ENCODE assay signal across 8 cellular contexts in genomic region chr17:14303343-14304221, GRCh38. TPM values are rescaled to one million over a fixed set of nuclear protein-coding genes. Genes with fewer than 3 reads are reported as not detected.
A peak's percentile ranks its signal among the peaks of the same experiment; 100 is the strongest.
DNase-seq lines count a peak whose midpoint lies in the region; ATAC-seq lines count a peak whose summit lies in the region.

No MANE protein-coding gene starts in this region.

- DNase-seq in CD4-positive, CD25-positive, alpha-beta regulatory T cell: peak; percentile 44 to 66 (median 62)
- DNase-seq in T-cell: peak in 31 of 34 experiments; percentile 25 to 66 (median 44)
- DNase-seq in natural killer cell treated with Interleukin-12 subunit alpha and Interleukin-12 subunit beta and Interleukin-15 and Interleukin-18, amount 100 ng/mL, for 72 hours (ENCODE audit: low spot score): no peak
- no peak for DNase-seq in NCI-H187 (lab: John Stamatoyannopoulos, UW)

- no peaks in the 10 kb centered on the region for H3K9me3 ChIP-seq in CD4-positive, CD25-positive, alpha-beta regulatory T cell (ENCODE audit: control insufficient read depth in 2 of 2, low read length in 2 of 2)

- H3K4me3 ChIP-seq in CD4-positive, CD25-positive, alpha-beta regulatory T cell (ENCODE audit: low read depth, low read length): peak overlapping the region; percentile 93

- no peaks in the 10 kb centered on the region for H3K27me3 ChIP-seq in CD4-positive, CD25-positive, alpha-beta regulatory T cell (ENCODE audit: control insufficient read depth, insufficient read depth, low read length)

- H3K9me3 Mint-ChIP-seq in CD4-positive, CD25-positive, alpha-beta regulatory T cell: peaks cover 0 to 5% (median 0%) of the 10 kb centered on the region in 7 donors
- no peaks in the 10 kb centered on the region for H3K9me3 Mint-ChIP-seq in T-cell
- H3K9me3 Mint-ChIP-seq in dendritic cell treated with granulocyte-macrophage colony-stimulating factor and Interleukin-4, amounts not matched to agents 40 ng/mL and 50 ng/mL, for 4 days: no peaks in the 10 kb centered on the region
- H3K9me3 Mint-ChIP-seq in natural killer cell treated with Interleukin-12 subunit alpha and Interleukin-12 subunit beta and Interleukin-15 and Interleukin-18, amount 100 ng/mL, for 72 hours: no peaks in the 10 kb centered on the region

- intact Hi-C loops in dendritic cell treated with granulocyte-macrophage colony-stimulating factor and Interleukin-4, amounts not matched to agents 40 ng/mL and 50 ng/mL, for 4 days (cut with micrococcal nuclease): loop anchor here (2.0 to 10.0 kb wide), 5 partner anchors 91 to 707 kb away; partner anchors contain the start of gene COX10

- peak overlapping the region; percentile 84 for H3K27ac ChIP-seq in CD4-positive, CD25-positive, alpha-beta regulatory T cell (ENCODE audit: insufficient read depth, low read length, poor library complexity, severe bottlenecking)

- peaks cover 3% of the 10 kb centered on the region for H3K36me3 ChIP-seq in CD4-positive, CD25-positive, alpha-beta regulatory T cell (ENCODE audit: control insufficient read depth, insufficient read depth, low read length)

- CTCF ChIA-PET in T-cell (lab: Charles Lee): interaction anchor here (0.6 to 3.1 kb wide), 4 partner anchors 15 to 707 kb away, joined by 3 to 34 read pairs (median 4); no protein-coding TSS in a partner anchor

- H3K4me1 ChIP-seq in CD4-positive, CD25-positive, alpha-beta regulatory T cell (ENCODE audit: control insufficient read depth, insufficient read depth, low read length, poor library complexity, severe bottlenecking): peaks cover 75% of the 10 kb centered on the region

- H3K36me3 Mint-ChIP-seq in CD4-positive, CD25-positive, alpha-beta regulatory T cell: peaks cover 23% of the 10 kb centered on the region
- peaks cover 8% of the 10 kb centered on the region for H3K36me3 Mint-ChIP-seq in T-cell
- peaks cover 7% of the 10 kb centered on the region for H3K36me3 Mint-ChIP-seq in dendritic cell treated with granulocyte-macrophage colony-stimulating factor and Interleukin-4, amounts not matched to agents 40 ng/mL and 50 ng/mL, for 4 days (ENCODE audit: low read depth)
- no peaks in the 10 kb centered on the region for H3K36me3 Mint-ChIP-seq in natural killer cell treated with Interleukin-12 subunit alpha and Interleukin-12 subunit beta and Interleukin-15 and Interleukin-18, amount 100 ng/mL, for 72 hours

- H3K27me3 Mint-ChIP-seq in CD4-positive, CD25-positive, alpha-beta regulatory T cell: peaks cover 23% of the 10 kb centered on the region
- peaks cover 4 to 20% of the 10 kb centered on the region in 2 donors for H3K27me3 Mint-ChIP-seq in T-cell
- H3K27me3 Mint-ChIP-seq in dendritic cell treated with granulocyte-macrophage colony-stimulating factor and Interleukin-4, amounts not matched to agents 40 ng/mL and 50 ng/mL, for 4 days: peaks cover 39% of the 10 kb centered on the region
- H3K27me3 Mint-ChIP-seq in natural killer cell treated with Interleukin-12 subunit alpha and Interleukin-12 subunit beta and Interleukin-15 and Interleukin-18, amount 100 ng/mL, for 72 hours: peaks cover 3 to 7% of the 10 kb centered on the region in 2 donors

- POLR2A ChIA-PET in T-cell (lab: Charles Lee): no interaction called here

- ATAC-seq in CD4-positive, CD25-positive, alpha-beta regulatory T cell (ENCODE audit: low read depth in 2 of 2): no peak
- ATAC-seq in T-cell (replicated peaks in 1 of 4): peak in 1 of 4 experiments; percentile 11
- no peak for ATAC-seq in natural killer cell treated with Interleukin-12 subunit alpha and Interleukin-12 subunit beta and Interleukin-15 and Interleukin-18, amount 100 ng/mL, for 72 hours
- ATAC-seq in HG03095 (IDR thresholded peaks at IDR 0.05; ENCODE audit: unreplicated experiment): no peak
- ATAC-seq in GM18868 (IDR thresholded peaks at IDR 0.05; ENCODE audit: unreplicated experiment): no peak
- ATAC-seq in GM21447 (IDR thresholded peaks at IDR 0.05; ENCODE audit: unreplicated experiment): no peak

- peak overlapping the region; percentile 92 to 98 (median 96) for H3K4me3 Mint-ChIP-seq in CD4-positive, CD25-positive, alpha-beta regulatory T cell
- H3K4me3 Mint-ChIP-seq in T-cell: peak overlapping the region; percentile 92 to 98 (median 95)
- peak overlapping the region; percentile 85 for H3K4me3 Mint-ChIP-seq in dendritic cell treated with granulocyte-macrophage colony-stimulating factor and Interleukin-4, amounts not matched to agents 40 ng/mL and 50 ng/mL, for 4 days
- peak overlapping the region; percentile 83 for H3K4me3 Mint-ChIP-seq in natural killer cell treated with Interleukin-12 subunit alpha and Interleukin-12 subunit beta and Interleukin-15 and Interleukin-18, amount 100 ng/mL, for 72 hours

- H3K27ac Mint-ChIP-seq in CD4-positive, CD25-positive, alpha-beta regulatory T cell: peak overlapping the region; percentile 91 to 97 (median 96)
- H3K27ac Mint-ChIP-seq in T-cell: peak overlapping the region; percentile 55 to 82
- H3K27ac Mint-ChIP-seq in dendritic cell treated with granulocyte-macrophage colony-stimulating factor and Interleukin-4, amounts not matched to agents 40 ng/mL and 50 ng/mL, for 4 days: peak overlapping the region; percentile 77
- peak overlapping the region; percentile 72 to 93 for H3K27ac Mint-ChIP-seq in natural killer cell treated with Interleukin-12 subunit alpha and Interleukin-12 subunit beta and Interleukin-15 and Interleukin-18, amount 100 ng/mL, for 72 hours

- peaks cover 23 to 67% (median 41%) of the 10 kb centered on the region in 4 donors for H3K4me1 Mint-ChIP-seq in CD4-positive, CD25-positive, alpha-beta regulatory T cell
- H3K4me1 Mint-ChIP-seq in T-cell: peaks cover 61 to 65% (median 64%) of the 10 kb centered on the region in 3 donors
- H3K4me1 Mint-ChIP-seq in dendritic cell treated with granulocyte-macrophage colony-stimulating factor and Interleukin-4, amounts not matched to agents 40 ng/mL and 50 ng/mL, for 4 days (ENCODE audit: low read depth): peaks cover 54% of the 10 kb centered on the region
- H3K4me1 Mint-ChIP-seq in natural killer cell treated with Interleukin-12 subunit alpha and Interleukin-12 subunit beta and Interleukin-15 and Interleukin-18, amount 100 ng/mL, for 72 hours (ENCODE audit: low read depth in 2 of 2): peaks cover 50 to 57% of the 10 kb centered on the region in 2 donors

RNA-seq across cellular contexts. Expression of gene HS3ST3B1, which starts 2.7 kb away (rescaled TPM):
- total RNA-seq in CD4-positive, CD25-positive, alpha-beta regulatory T cell: 47.8 TPM
- polyA plus RNA-seq in CD4-positive, CD25-positive, alpha-beta regulatory T cell: 10 to 100 TPM; 22.7 to 36.9 (median 25.0) TPM
- 10 to 100 TPM; 12.9 to 35.1 (median 25.1) TPM for total RNA-seq in T-cell
- total RNA-seq in natural killer cell treated with Interleukin-12 subunit alpha and Interleukin-12 subunit beta and Interleukin-15 and Interleukin-18, amount 100 ng/mL, for 72 hours: 10 to 100 TPM; 13.2 to 22.0 TPM

Comparison
In these comparisons a context has a peak if more than half of its experiments do, and no peak if none do; other contexts are left out.
1. DNase-seq: peak in CD4-positive, CD25-positive, alpha-beta regulatory T cell (3 of 3) and T-cell (31 of 34); none in natural killer cell treated with Interleukin-12 subunit alpha and Interleukin-12 subunit beta and Interleukin-15 and Interleukin-18, amount 100 ng/mL, for 72 hours (single experiment) and NCI-H187 (0 of 2).
2. Peak in every context shown above with its lines, with median percentiles within 50 percentile points of each other: H3K27ac Mint-ChIP-seq and H3K4me3 Mint-ChIP-seq.